In the genomic region with DNA sequence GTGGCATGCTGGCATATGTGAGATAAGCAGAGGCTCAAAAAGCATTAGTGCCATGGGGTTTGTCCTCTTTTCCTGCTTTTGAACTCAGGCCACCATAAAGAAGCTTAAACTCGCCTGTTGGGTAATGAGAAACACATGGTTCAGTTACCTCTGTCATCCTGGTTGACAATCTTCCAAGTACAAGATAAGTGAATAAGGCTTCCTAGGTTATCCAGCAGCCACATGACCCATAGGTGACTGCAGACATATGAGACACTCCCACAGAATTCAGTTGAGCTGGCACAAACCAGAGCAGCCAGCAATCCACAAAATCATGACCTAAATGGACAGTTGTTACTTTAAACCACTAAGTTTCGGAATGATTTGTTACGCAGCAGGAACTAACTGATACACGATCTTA, we compare ENCODE assay signal across 24 cellular contexts.
"Had no signal": no experiment of that assay in that cellular context is flagged by ENCODE, and none has a peak within 500 bp of the region (broad histone marks: within the 10 kb centered on the region; RNA-seq: fewer than 3 reads in every experiment).

No MANE protein-coding gene starts in this region.

- H3K27me3 ChIP-seq: adrenal gland, breast epithelium, Peyer's patch had no signal

- H3K4me3 ChIP-seq: adrenal gland, breast epithelium, Peyer's patch, SK-N-MC had no signal

- H3K36me3 ChIP-seq: adrenal gland, breast epithelium, Peyer's patch had no signal

- DNase-seq: activated CD4-positive, alpha-beta T cell treated with anti-CD3 and anti-CD28 coated beads, Interleukin-2, amount 50 U/mL, for 1 hour; activated CD4-positive, CD25-positive, alpha-beta regulatory T cell; activated CD8-positive, alpha-beta memory T cell treated with anti-CD3 and anti-CD28 coated beads, Interleukin-2, amount 50 U/mL, for 4 hours; activated CD8-positive, alpha-beta T cell treated with anti-CD3 and anti-CD28 coated beads for 36 hours; activated gamma-delta T cell treated with Interleukin-2 at 50 U/mL for 16 hours; activated naive CD4-positive, alpha-beta T cell treated with anti-CD3 and anti-CD28 coated beads, Interleukin-2, amount 10 ng/mL, durations not matched to agents 7 days and 5 days; activated naive CD8-positive, alpha-beta T cell treated with anti-CD3 and anti-CD28 coated beads, Interleukin-2, amount 10 ng/mL, durations not matched to agents 7 days and 5 days; activated T-cell treated with anti-CD3 and anti-CD28 coated beads, Interleukin-2, amount 50 U/mL, for 72 hours; adrenal gland; anterior cingulate cortex; caudate nucleus; MM.1S; NCI-H1105; NCI-H1436; NCI-H187; NCI-H2081; NCI-H446; NCI-H524; Peyer's patch; T-cell; T-helper 2 cell had no signal

- H3K9me3 ChIP-seq: breast epithelium, Peyer's patch had no signal

- ATAC-seq: activated CD8-positive, alpha-beta T cell treated with anti-CD3 and anti-CD28 coated beads for 36 hours; activated T-cell treated with anti-CD3 and anti-CD28 coated beads, Interleukin-2, amount 50 U/mL, for 72 hours; T-cell had no signal

- H3K27ac ChIP-seq: adrenal gland, breast epithelium, Peyer's patch, SK-N-MC, VCaP had no signal

- H3K4me1 ChIP-seq: adrenal gland, breast epithelium, Peyer's patch had no signal
